Comparison of ENCODE assay signal across 12 cellular contexts in the genomic region with DNA sequence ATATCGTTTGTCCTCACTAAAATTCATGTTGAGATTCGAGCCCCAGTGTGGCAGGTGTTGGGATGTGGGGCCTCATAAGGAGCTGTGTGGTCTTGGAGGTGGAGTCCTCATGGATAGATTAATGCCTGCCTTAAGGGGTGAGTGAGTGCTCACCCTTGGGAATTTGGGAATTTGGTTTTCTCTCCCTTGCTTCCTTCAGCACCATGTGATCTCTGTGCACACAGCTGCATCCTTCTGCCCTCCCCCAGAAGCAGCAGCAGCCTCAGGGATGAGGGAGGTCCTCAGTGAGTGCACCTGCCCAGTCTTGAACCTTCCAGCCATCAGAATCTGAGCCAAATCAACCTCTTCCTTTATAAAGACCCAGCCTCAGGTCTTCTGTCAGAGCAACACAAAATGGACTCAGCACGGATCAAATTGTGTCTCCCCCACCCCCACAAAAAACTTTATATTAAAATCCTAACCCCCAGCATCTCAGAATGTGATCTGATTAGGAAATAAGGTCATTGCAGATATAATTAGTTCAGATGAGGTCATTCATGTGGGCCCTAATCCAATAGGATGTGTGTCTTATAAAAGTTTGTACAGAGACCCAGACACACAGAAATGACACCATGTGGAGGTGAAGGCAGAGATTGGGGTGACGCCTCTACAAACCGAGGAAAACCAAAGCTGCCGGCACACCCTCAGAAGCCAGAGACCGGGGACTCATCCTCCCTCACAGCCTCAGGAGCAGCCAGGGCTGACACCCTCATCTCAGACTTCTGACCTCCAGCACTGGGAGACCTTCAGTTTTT. TPM values are rescaled to one million over a fixed set of nuclear protein-coding genes. Genes with fewer than 3 reads are reported as not detected.
DNase-seq lines count a peak whose midpoint lies in the region; ATAC-seq and TF ChIP-seq lines count a peak whose summit lies in the region.
"Had no signal": no experiment of that assay in that cellular context is flagged by ENCODE, and none has a peak within 500 bp of the region (broad histone marks: within the 10 kb centered on the region; RNA-seq: fewer than 3 reads in every experiment).

No MANE protein-coding gene starts in this region.

- no peaks in the 10 kb centered on the region for H3K36me3 Mint-ChIP-seq in activated CD8-positive, alpha-beta memory T cell treated with anti-CD3 and anti-CD28 coated beads, Interleukin-2, amount 10 ng/mL, durations not matched to agents 7 days and 5 days

- TF ChIP-seq CTCF in mammary epithelial cell (conservative IDR thresholded peaks at IDR 0.05 in 1 of 2, IDR thresholded peaks at IDR 0.05 in 1 of 2; ENCODE audit: extremely low read depth in 1 of 2, insufficient read depth in 1 of 2, low read depth in 1 of 2, low read length in 2 of 2) (no peak), osteoblast (IDR thresholded peaks at IDR 0.05; ENCODE audit: extremely low read depth, low read depth, low read length) (no peak), sigmoid colon (IDR thresholded peaks at IDR 0.05) (no peak)

- dilution Hi-C loops in mammary epithelial cell (cut with HindIII; ENCODE audit: low sequenced_read_pairs) = no loop called here

- H4K20me1 ChIP-seq in mammary epithelial cell (ENCODE audit: insufficient read depth, low read length) (no peaks in the 10 kb centered on the region), osteoblast (ENCODE audit: insufficient read depth, low read length) (no peaks in the 10 kb centered on the region)

- no peak overlapping the region for H3K9ac ChIP-seq in mammary epithelial cell (ENCODE audit: insufficient read depth, low read length)

- 74% methylated on average over 7 of the region's 7 CpGs for WGBS in mammary epithelial cell (ENCODE audit: low coverage, missing lambda C conversion rate)
- WGBS in sigmoid colon, 2 donors = 68 to 79% methylated on average over 7 of the region's 7 CpGs

- H3K27ac ChIP-seq in mammary epithelial cell (ENCODE audit: insufficient read depth, low read depth, low read length) (no peak overlapping the region), osteoblast (ENCODE audit: low read depth, low read length) (peak overlapping the region; percentile 33), sigmoid colon (peak overlapping the region in 1 of 4 donors; percentile 93)

- DNase-seq in activated CD8-positive, alpha-beta memory T cell treated with anti-CD3 and anti-CD28 coated beads, Interleukin-2, amount 10 ng/mL, durations not matched to agents 7 days and 5 days = no peak
- no peak for DNase-seq in activated CD8-positive, alpha-beta memory T cell treated with anti-CD3 and anti-CD28 coated beads, Interleukin-2, amount 50 U/mL, for 4 hours
- DNase-seq in M059J (ENCODE audit: low read depth) (peak; percentile 54), mammary epithelial cell (no peak), osteoblast (ENCODE audit: insufficient read length, low spot score, missing footprints) (peak; percentile 93), T-helper 9 cell (no peak), iPS-NIHi7 (ENCODE audit: extremely low spot score) (no peak), sigmoid colon (no peak)
- DNase-seq: COR-L47, Karpas-422, kidney, retina had no signal

- H3K36me3 ChIP-seq in mammary epithelial cell (ENCODE audit: insufficient read depth, low read length) (peaks cover 9% of the 10 kb centered on the region), osteoblast (ENCODE audit: insufficient read depth, low read length) (peaks cover 13% of the 10 kb centered on the region), sigmoid colon (peaks cover 0 to 26% (median 10%) of the 10 kb centered on the region in 4 donors)

- H3K4me1 ChIP-seq in mammary epithelial cell (ENCODE audit: insufficient read depth, low read length) (peaks cover 7% of the 10 kb centered on the region), osteoblast (ENCODE audit: insufficient read depth, low read length) (peaks cover 27% of the 10 kb centered on the region), sigmoid colon (peaks cover 0 to 25% (median 11%) of the 10 kb centered on the region in 4 donors)

- CTCF ChIA-PET in activated CD8-positive, alpha-beta memory T cell treated with anti-CD3 and anti-CD28 coated beads, Interleukin-2, amount 10 ng/mL, durations not matched to agents 7 days and 5 days (lab: Charles Lee) = interaction anchor here (1.0 to 4.4 kb wide), 3 partner anchors 8 to 102 kb away, joined by 3 to 36 read pairs (median 4); no protein-coding TSS in a partner anchor
- CTCF ChIA-PET in mammary epithelial cell (lab: Charles Lee; ENCODE audit: low non-redundant PET) = no interaction called here

- H3K4me3 ChIP-seq in mammary epithelial cell (replicated peaks in 1 of 3; ENCODE audit: insufficient read depth in 1 of 3, low read depth in 2 of 3, low read length in 3 of 3) (no peak overlapping the region), osteoblast (ENCODE audit: insufficient read depth, low read length) (no peak overlapping the region), sigmoid colon (no peak overlapping the region)

- no peak overlapping the region for H3K4me3 Mint-ChIP-seq in activated CD8-positive, alpha-beta memory T cell treated with anti-CD3 and anti-CD28 coated beads, Interleukin-2, amount 10 ng/mL, durations not matched to agents 7 days and 5 days

- intact Hi-C loops in mammary epithelial cell (cut with micrococcal nuclease) = no loop called here
- intact Hi-C loops in sigmoid colon (cut with DNase I) = no loop called here

- TSS peak; percentile 41 for BruUV-seq in mammary epithelial cell (replicated peaks; lab: Mats Ljungman, UMichigan)

- no peak for ATAC-seq in activated CD8-positive, alpha-beta memory T cell treated with anti-CD3 and anti-CD28 coated beads, Interleukin-2, amount 10 ng/mL, durations not matched to agents 7 days and 5 days

- no peaks in the 10 kb centered on the region for H3K27me3 ChIP-seq in mammary epithelial cell (ENCODE audit: insufficient read depth, low read length)
- H3K27me3 ChIP-seq in osteoblast (ENCODE audit: insufficient read depth, low read length) = no peaks in the 10 kb centered on the region
- H3K27me3 ChIP-seq in sigmoid colon = no peaks in the 10 kb centered on the region

- H3K4me2 ChIP-seq in mammary epithelial cell (ENCODE audit: insufficient read depth, low read depth, low read length) (no peak overlapping the region), osteoblast (ENCODE audit: insufficient read depth, low read length) (no peak overlapping the region)

- no peaks in the 10 kb centered on the region for H3K9me3 ChIP-seq in mammary epithelial cell (replicated peaks; ENCODE audit: insufficient read depth, low read length)
- no peaks in the 10 kb centered on the region for H3K9me3 ChIP-seq in osteoblast (ENCODE audit: low read depth, low read length)
- no peaks in the 10 kb centered on the region for H3K9me3 ChIP-seq in sigmoid colon

- TF ChIP-seq EP300 in sigmoid colon (IDR thresholded peaks at IDR 0.05) = no peak

- TF ChIP-seq POLR2A in sigmoid colon (IDR thresholded peaks at IDR 0.05) = no peak

- H3K27me3 Mint-ChIP-seq in activated CD8-positive, alpha-beta memory T cell treated with anti-CD3 and anti-CD28 coated beads, Interleukin-2, amount 10 ng/mL, durations not matched to agents 7 days and 5 days = no peaks in the 10 kb centered on the region

- in situ Hi-C loops in mammary epithelial cell (cut with MboI; ENCODE audit: low sequenced_read_pairs in 2 of 2) = no loop called here

- no peaks in the 10 kb centered on the region for H3K79me2 ChIP-seq in mammary epithelial cell (ENCODE audit: insufficient read depth, low read length)
- H3K79me2 ChIP-seq in osteoblast (ENCODE audit: insufficient read depth, low read length) = no peaks in the 10 kb centered on the region

- peaks cover 15% of the 10 kb centered on the region for H3K4me1 Mint-ChIP-seq in activated CD8-positive, alpha-beta memory T cell treated with anti-CD3 and anti-CD28 coated beads, Interleukin-2, amount 10 ng/mL, durations not matched to agents 7 days and 5 days

- peak overlapping the region; percentile 51 for H3K27ac Mint-ChIP-seq in activated CD8-positive, alpha-beta memory T cell treated with anti-CD3 and anti-CD28 coated beads, Interleukin-2, amount 10 ng/mL, durations not matched to agents 7 days and 5 days

- H2AFZ ChIP-seq in mammary epithelial cell (ENCODE audit: low read depth, low read length) = no peak overlapping the region
- no peak overlapping the region for H2AFZ ChIP-seq in osteoblast (ENCODE audit: low read length)

- H3K9me3 Mint-ChIP-seq in activated CD8-positive, alpha-beta memory T cell treated with anti-CD3 and anti-CD28 coated beads, Interleukin-2, amount 10 ng/mL, durations not matched to agents 7 days and 5 days (ENCODE audit: low read depth) = no peaks in the 10 kb centered on the region

RNA-seq across cellular contexts. Expression of a gene that starts 12.9 kb away (rescaled TPM):
- total RNA-seq in activated CD8-positive, alpha-beta memory T cell treated with anti-CD3 and anti-CD28 coated beads, Interleukin-2, amount 10 ng/mL, durations not matched to agents 7 days and 5 days = 10 to 100 TPM; 42.5 to 47.8 TPM
- total RNA-seq in M059J (2014; rRNA removed; shearing (Covaris generic)) = 33.5 and 63.4 TPM in 2 replicates
- total RNA-seq in mammary epithelial cell (10 to 100 TPM; 36.3 to 72.1 TPM), osteoblast (63.6 and 66.2 TPM in 2 replicates), sigmoid colon (10 to 100 TPM; 30.0 to 49.3 (median 35.8) TPM)
- polyA plus RNA-seq in mammary epithelial cell (31.8 TPM), sigmoid colon (10 to 100 TPM; 52.8 to 71.4 (median 64.9) TPM)
- polyA minus RNA-seq in mammary epithelial cell = 48.4 TPM

RNA-seq across cellular contexts. Expression of a gene that starts 26.7 kb away (rescaled TPM):
- 1 to 10 TPM in 1 of 2 experiments, under 1 TPM in 1; 0.85 to 1.5 TPM for total RNA-seq in activated CD8-positive, alpha-beta memory T cell treated with anti-CD3 and anti-CD28 coated beads, Interleukin-2, amount 10 ng/mL, durations not matched to agents 7 days and 5 days
- 0.02 and 0.47 TPM in 2 replicates for total RNA-seq in M059J (2014; rRNA removed; shearing (Covaris generic))
- total RNA-seq in mammary epithelial cell (1 to 10 TPM in 1 of 2 donors, under 1 TPM in 1; 0.50 to 2.0 TPM), osteoblast (0.59 and 0.72 TPM in 2 replicates), sigmoid colon (1 to 10 TPM in 1 of 4 donors, under 1 TPM in 3; 0.16 to 1.4 (median 0.49) TPM)
- polyA plus RNA-seq in mammary epithelial cell (0.45 TPM), sigmoid colon (under 1 TPM in 2 of 3 donors, not detected in 1; under 0.01 to 0.61 TPM)
- polyA minus RNA-seq in mammary epithelial cell = 2.7 TPM

RNA-seq across cellular contexts. Expression of a gene that starts 29.6 kb away (rescaled TPM):
- total RNA-seq in activated CD8-positive, alpha-beta memory T cell treated with anti-CD3 and anti-CD28 coated beads, Interleukin-2, amount 10 ng/mL, durations not matched to agents 7 days and 5 days = 1 to 10 TPM; 3.5 to 5.3 TPM
- total RNA-seq in M059J (2014; rRNA removed; shearing (Covaris generic)) = 0.17 TPM in 1 of 2 replicates, not detected in the other
- 1 to 10 TPM; 1.5 to 5.8 TPM for total RNA-seq in mammary epithelial cell
- 0.46 TPM for polyA plus RNA-seq in mammary epithelial cell
- polyA minus RNA-seq in mammary epithelial cell = 0.31 TPM
- not detected in 2 replicates for total RNA-seq in osteoblast
- total RNA-seq in sigmoid colon = 1 to 10 TPM in 1 of 4 donors, under 1 TPM in 1, not detected in 2; 0.14 to 1.1 TPM
- polyA plus RNA-seq in sigmoid colon = 1 to 10 TPM in 1 of 3 donors, under 1 TPM in 1, not detected in 1; 0.23 to 1.7 TPM

RNA-seq across cellular contexts. Expression of a gene that starts 36.3 kb away (rescaled TPM):
- total RNA-seq in activated CD8-positive, alpha-beta memory T cell treated with anti-CD3 and anti-CD28 coated beads, Interleukin-2, amount 10 ng/mL, durations not matched to agents 7 days and 5 days = 10 to 100 TPM; 37.9 to 58.7 TPM
- total RNA-seq in M059J (2014; rRNA removed; shearing (Covaris generic)) = 41.3 and 49.9 TPM in 2 replicates
- total RNA-seq in mammary epithelial cell = 10 to 100 TPM; 35.3 to 45.9 TPM
- 32.1 TPM for polyA plus RNA-seq in mammary epithelial cell
- 15.8 TPM for polyA minus RNA-seq in mammary epithelial cell
- total RNA-seq in osteoblast = 23.3 and 25.0 TPM in 2 replicates
- 10 to 100 TPM; 12.5 to 25.5 (median 17.6) TPM for total RNA-seq in sigmoid colon
- polyA plus RNA-seq in sigmoid colon = 10 to 100 TPM in 1 of 3 donors, 1 to 10 TPM in 2; 7.8 to 21.5 (median 9.9) TPM

Comparison
In these comparisons a context has a peak if more than half of its experiments do, and no peak if none do; other contexts are left out.
1. DNase-seq: peak in M059J (single experiment) and osteoblast (single experiment); none in activated CD8-positive, alpha-beta memory T cell treated with anti-CD3 and anti-CD28 coated beads, Interleukin-2, amount 10 ng/mL, durations not matched to agents 7 days and 5 days (single experiment), activated CD8-positive, alpha-beta memory T cell treated with anti-CD3 and anti-CD28 coated beads, Interleukin-2, amount 50 U/mL, for 4 hours (single experiment), mammary epithelial cell (single experiment), T-helper 9 cell (single experiment), iPS-NIHi7 (single experiment) and sigmoid colon (single experiment).